8 cellular contexts compared by ENCODE assay signal in the genomic region with DNA sequence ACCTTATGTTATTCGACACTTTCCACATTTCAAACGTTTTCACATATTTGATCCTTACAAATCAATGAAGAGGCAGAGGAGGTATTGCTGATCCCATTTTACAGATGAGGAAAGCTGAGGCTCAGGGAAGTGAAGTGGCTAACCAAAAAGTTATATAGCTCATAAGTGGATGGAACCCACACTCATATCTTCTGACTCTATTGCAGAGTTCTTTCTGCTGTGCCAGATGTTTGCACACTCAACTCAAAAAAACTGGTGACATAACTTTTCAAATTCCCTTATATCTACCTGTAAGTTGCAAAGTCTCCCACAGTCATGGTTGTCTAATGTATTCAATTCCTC.
"Had no signal": no experiment of that assay in that cellular context is flagged by ENCODE, and none has a peak within 500 bp of the region (broad histone marks: within the 10 kb centered on the region; RNA-seq: fewer than 3 reads in every experiment).

No MANE protein-coding gene starts in this region.

- H3K4me3 ChIP-seq: GM23248 had no signal

- H2AFZ ChIP-seq: GM23248 had no signal

- FAIRE-seq: H54 had no signal

- DNase-seq: GM23248, GOT3, H9, HCEC 1CT, IMR-90, KBM-7 had no signal

- H3K9ac ChIP-seq: GM23248 had no signal

- H3K27ac ChIP-seq: GM23248, HL-60 had no signal
